8 cellular contexts compared by ENCODE assay signal in the genomic region with DNA sequence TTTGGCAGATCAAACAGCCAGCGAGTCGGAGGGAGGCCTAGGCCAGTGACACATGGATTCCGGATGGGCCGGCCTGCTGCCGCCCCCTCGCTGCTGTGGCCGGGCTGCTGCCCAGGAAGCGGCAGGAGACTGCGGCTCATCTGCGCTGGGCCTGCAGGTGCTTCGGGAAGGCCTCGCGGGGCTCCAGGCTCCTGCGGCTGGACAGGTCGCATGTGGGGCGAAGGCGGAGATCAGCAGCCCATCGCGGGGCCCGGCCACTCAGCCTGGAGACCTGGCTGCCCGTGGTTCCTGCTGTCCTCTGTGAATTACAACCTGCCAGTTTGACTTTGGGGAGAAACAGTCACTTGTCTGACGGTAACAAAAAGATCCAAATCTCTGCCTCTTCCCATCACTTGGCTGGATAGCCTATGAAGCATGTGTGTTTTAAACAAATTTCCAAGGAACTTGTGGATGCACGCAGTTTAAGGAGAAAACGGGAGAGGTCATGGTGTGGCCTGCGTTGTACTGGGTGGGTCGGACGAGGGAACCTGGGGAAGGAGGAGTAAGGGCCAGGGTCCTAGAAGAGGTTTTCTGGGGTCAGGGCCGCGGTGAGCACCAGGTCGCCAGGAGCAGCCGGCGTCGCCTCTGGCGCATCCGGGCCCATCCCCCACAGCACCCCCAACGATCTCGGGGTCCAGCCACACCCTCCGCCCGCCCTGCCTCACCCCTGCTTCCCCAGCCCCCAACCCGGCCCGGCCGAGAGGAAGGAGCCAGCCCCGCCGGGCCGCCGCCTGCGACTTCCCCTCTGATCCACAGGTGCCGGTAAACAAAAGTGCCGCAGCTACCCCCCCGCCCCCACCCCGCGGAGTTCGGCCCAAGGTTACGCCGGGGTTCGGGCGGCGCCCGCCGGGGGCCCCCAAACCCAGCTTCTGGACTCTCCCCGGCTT. TPM values are rescaled to one million over a fixed set of nuclear protein-coding genes. Genes with fewer than 3 reads are reported as not detected.
DNase-seq lines count a peak whose midpoint lies in the region; ATAC-seq and TF ChIP-seq lines count a peak whose summit lies in the region.

No MANE protein-coding gene starts in this region.

- H3K9me2 ChIP-seq in MM.1S (replicated peaks; ENCODE audit: insufficient read depth, low read length), result no peaks in the 10 kb centered on the region

- H3K4me2 ChIP-seq in MM.1S (ENCODE audit: low read depth, low read length), result peak overlapping the region; percentile 55; the same call in 1 of the 2 replicates

- no peak for TF ChIP-seq CTCF in MM.1S (IDR thresholded peaks at IDR 0.05; ENCODE audit: low read length)

- H3K4me3 Mint-ChIP-seq in activated naive CD4-positive, alpha-beta T cell treated with anti-CD3 and anti-CD28 coated beads, Interleukin-2, amount 50 U/mL, for 24 hours, result peak overlapping the region; percentile 96
- H3K4me3 Mint-ChIP-seq in immature natural killer cell, result peak overlapping the region; percentile 84 to 98 (median 90)

- no peaks in the 10 kb centered on the region for H3K9me3 ChIP-seq in MM.1S (replicated peaks; ENCODE audit: insufficient read depth, low read length)

- peak overlapping the region; percentile 96 for H3K27ac Mint-ChIP-seq in activated naive CD4-positive, alpha-beta T cell treated with anti-CD3 and anti-CD28 coated beads, Interleukin-2, amount 50 U/mL, for 24 hours
- H3K27ac Mint-ChIP-seq in immature natural killer cell, result peak overlapping the region; percentile 91 to 96 (median 94)

- no peak overlapping the region for H3K27ac ChIP-seq in MM.1S (ENCODE audit: low read length)

- 0 out of 2 replicates have a peak overlapping the region, but pooled peaks have one; percentile 35 for H2AFZ ChIP-seq in MM.1S (ENCODE audit: low read length)

- peak overlapping the region; percentile 49; the same call in 1 of the 2 replicates for H3K4me3 ChIP-seq in MM.1S (ENCODE audit: low read length)

- peaks cover 72% of the 10 kb centered on the region for H3K4me1 Mint-ChIP-seq in activated naive CD4-positive, alpha-beta T cell treated with anti-CD3 and anti-CD28 coated beads, Interleukin-2, amount 50 U/mL, for 24 hours
- H3K4me1 Mint-ChIP-seq in immature natural killer cell, result peaks cover 66 to 68% of the 10 kb centered on the region in 2 donors

- H3F3A ChIP-seq in MM.1S (ENCODE audit: insufficient read depth, low read length), result no peaks in the 10 kb centered on the region

- peaks cover 2% of the 10 kb centered on the region for H3K36me3 Mint-ChIP-seq in activated naive CD4-positive, alpha-beta T cell treated with anti-CD3 and anti-CD28 coated beads, Interleukin-2, amount 50 U/mL, for 24 hours
- H3K36me3 Mint-ChIP-seq in immature natural killer cell, result peaks cover 6 to 7% (median 6%) of the 10 kb centered on the region in 3 donors

- no peaks in the 10 kb centered on the region for H3K4me1 ChIP-seq in MM.1S (ENCODE audit: low read length)

- H3K9ac ChIP-seq in MM.1S (ENCODE audit: low read length), result peak overlapping the region; percentile 16; the same call in 1 of the 2 replicates

- no peaks in the 10 kb centered on the region for H3K9me3 Mint-ChIP-seq in activated naive CD4-positive, alpha-beta T cell treated with anti-CD3 and anti-CD28 coated beads, Interleukin-2, amount 50 U/mL, for 24 hours
- no peaks in the 10 kb centered on the region for H3K9me3 Mint-ChIP-seq in immature natural killer cell

- ATAC-seq in HG03135 (IDR thresholded peaks at IDR 0.05; ENCODE audit: unreplicated experiment) (no peak), HG02852 (IDR thresholded peaks at IDR 0.05; ENCODE audit: unreplicated experiment) (no peak), GM19324 (IDR thresholded peaks at IDR 0.05; ENCODE audit: low FRiP score, unreplicated experiment) (no peak)

- no peaks in the 10 kb centered on the region for H3K27me3 Mint-ChIP-seq in activated naive CD4-positive, alpha-beta T cell treated with anti-CD3 and anti-CD28 coated beads, Interleukin-2, amount 50 U/mL, for 24 hours
- peaks cover 15 to 34% (median 28%) of the 10 kb centered on the region in 3 donors for H3K27me3 Mint-ChIP-seq in immature natural killer cell (ENCODE audit: low read depth in 3 of 3)

- DNase-seq in MM.1S, result no peak
- DNase-seq in immature natural killer cell, result peak; percentile 52 to 69 (median 58)
- DNase-seq in stimulated activated CD4-positive, alpha-beta T cell treated with anti-CD3 and anti-CD28 coated beads, Interleukin-2, amount 100 ng/mL, for 24 hours, result peak; percentile 68 to 72
- DNase-seq in HK-2 (ENCODE audit: unreplicated experiment), result no peak

- peaks cover 10% of the 10 kb centered on the region; the same call in 1 of the 2 replicates for H3K27me3 ChIP-seq in MM.1S (replicated peaks; ENCODE audit: insufficient read depth, low read length)

- H3K36me3 ChIP-seq in MM.1S (replicated peaks; ENCODE audit: insufficient read depth, low read length), result no peaks in the 10 kb centered on the region

- H4K20me1 ChIP-seq in MM.1S (ENCODE audit: insufficient read depth, low read length), result no peaks in the 10 kb centered on the region

- no peaks in the 10 kb centered on the region for H3K79me2 ChIP-seq in MM.1S (ENCODE audit: low read length)

RNA-seq across cellular contexts. Expression of a gene that starts 1.6 kb away (rescaled TPM):
- polyA plus RNA-seq in immature natural killer cell, result 10 to 100 TPM; 58.8 to 86.0 (median 69.0) TPM

Comparison
In these comparisons a context has a peak if more than half of its experiments do, and no peak if none do; other contexts are left out.
1. DNase-seq: peak in immature natural killer cell (3 of 3) and stimulated activated CD4-positive, alpha-beta T cell treated with anti-CD3 and anti-CD28 coated beads, Interleukin-2, amount 100 ng/mL, for 24 hours (2 of 2); none in MM.1S (single experiment) and HK-2 (single experiment).